8 cellular contexts compared by ENCODE assay signal in the genomic region with DNA sequence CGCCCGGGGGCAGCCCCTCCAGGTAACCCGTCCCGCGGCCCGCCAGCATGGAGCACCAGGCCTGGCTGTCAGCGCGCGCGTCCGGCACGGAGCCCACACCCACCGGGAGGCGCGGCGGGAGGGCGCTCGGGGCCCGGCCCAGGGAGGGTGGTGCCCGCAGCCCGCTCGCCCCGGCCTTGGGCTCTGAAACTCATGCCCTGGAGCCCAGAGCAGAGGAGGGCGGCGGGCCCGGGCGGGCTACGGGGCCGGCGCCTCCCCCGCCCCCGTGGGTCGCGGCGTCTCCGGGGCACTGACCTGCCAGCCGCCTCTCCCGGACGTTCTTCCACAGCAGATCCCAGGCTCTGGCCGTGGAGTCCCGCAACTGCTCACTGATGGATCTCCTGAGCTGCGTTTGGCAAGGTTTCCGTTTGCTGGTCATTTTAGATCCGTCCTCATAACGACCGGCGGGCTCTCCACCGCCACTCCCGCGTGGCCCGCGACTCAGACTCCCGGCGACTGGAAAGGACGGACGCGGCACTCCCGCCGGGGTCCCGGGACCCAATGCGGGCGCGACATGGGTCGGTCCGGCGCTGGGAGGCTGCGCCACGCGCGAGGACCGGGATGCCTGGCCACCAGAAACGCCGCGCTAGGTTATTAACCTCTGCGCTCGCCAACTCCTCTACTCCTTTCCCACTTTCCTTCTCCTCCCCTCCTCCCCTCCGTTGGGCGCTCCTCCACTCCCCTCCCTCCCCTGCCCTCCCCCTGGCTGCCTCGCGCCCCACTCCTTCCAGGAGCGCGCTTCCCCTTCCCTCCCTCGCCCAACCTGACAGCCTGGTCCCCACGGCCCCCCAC.
DNase-seq lines count a peak whose midpoint lies in the region; ATAC-seq and TF ChIP-seq lines count a peak whose summit lies in the region.

No MANE protein-coding gene starts in this region.

- H3K9me3 Mint-ChIP-seq in activated naive CD8-positive, alpha-beta T cell (ENCODE audit: low read depth): no peaks in the 10 kb centered on the region
- no peaks in the 10 kb centered on the region for H3K9me3 Mint-ChIP-seq in activated naive CD8-positive, alpha-beta T cell treated with anti-CD3 and anti-CD28 coated beads, Interleukin-2, amount 50 U/mL, for 24 hours
- H3K9me3 Mint-ChIP-seq in T-cell: no peaks in the 10 kb centered on the region

- no peak overlapping the region for H3K27ac Mint-ChIP-seq in activated naive CD8-positive, alpha-beta T cell
- no peak overlapping the region for H3K27ac Mint-ChIP-seq in activated naive CD8-positive, alpha-beta T cell treated with anti-CD3 and anti-CD28 coated beads, Interleukin-2, amount 50 U/mL, for 24 hours
- no peak overlapping the region for H3K27ac Mint-ChIP-seq in T-cell

- H3K36me3 ChIP-seq in colonic mucosa: no peaks in the 10 kb centered on the region
- no peaks in the 10 kb centered on the region for H3K36me3 ChIP-seq in left lung

- peak overlapping the region; percentile 65 for H3K4me3 ChIP-seq in colonic mucosa
- H3K4me3 ChIP-seq in left lung: peak overlapping the region; percentile 70

- H3K9me3 ChIP-seq in colonic mucosa: no peaks in the 10 kb centered on the region
- no peaks in the 10 kb centered on the region for H3K9me3 ChIP-seq in left lung

- DNase-seq in activated naive CD8-positive, alpha-beta T cell treated with anti-CD3 and anti-CD28 coated beads, Interleukin-2, amount 50 U/mL, for 24 hours: no peak
- peak; percentile 71 for DNase-seq in colonic mucosa
- peak; percentile 58 to 89 for DNase-seq in left lung
- DNase-seq in substantia nigra (lab: John Stamatoyannopoulos, UW): peak in 32 of 49 donors; percentile 6 to 62 (median 39)
- DNase-seq in activated CD4-positive, CD25-positive, alpha-beta regulatory T cell (lab: John Stamatoyannopoulos, UW): no peak
- DNase-seq in HuH-7.5 (ENCODE audit: low spot score): no peak
- no peak for DNase-seq in T-cell

- H3K36me3 Mint-ChIP-seq in activated naive CD8-positive, alpha-beta T cell: no peaks in the 10 kb centered on the region
- H3K36me3 Mint-ChIP-seq in activated naive CD8-positive, alpha-beta T cell treated with anti-CD3 and anti-CD28 coated beads, Interleukin-2, amount 50 U/mL, for 24 hours (ENCODE audit: low read depth): no peaks in the 10 kb centered on the region
- H3K36me3 Mint-ChIP-seq in T-cell: no peaks in the 10 kb centered on the region

- H3K4me1 ChIP-seq in colonic mucosa (peaks cover 7% of the 10 kb centered on the region), left lung (peaks cover 0 to 45% of the 10 kb centered on the region in 2 donors)

- H3K9ac ChIP-seq in colonic mucosa (ENCODE audit: low read depth in 2 of 2, low read length in 2 of 2): peak overlapping the region; percentile 84

- CTCF ChIA-PET in T-cell (lab: Charles Lee): interaction anchor here in 1 of 2 donors (0.6 kb wide), 1 partner anchor 20 kb away, joined by 5 read pairs; no protein-coding TSS in a partner anchor

- H3K4me1 Mint-ChIP-seq in activated naive CD8-positive, alpha-beta T cell (ENCODE audit: low read depth): peaks cover 3% of the 10 kb centered on the region
- H3K4me1 Mint-ChIP-seq in activated naive CD8-positive, alpha-beta T cell treated with anti-CD3 and anti-CD28 coated beads, Interleukin-2, amount 50 U/mL, for 24 hours: peaks cover 12% of the 10 kb centered on the region
- peaks cover 0 to 8% (median 4%) of the 10 kb centered on the region in 3 donors for H3K4me1 Mint-ChIP-seq in T-cell

- ATAC-seq in activated naive CD8-positive, alpha-beta T cell treated with anti-CD3 and anti-CD28 coated beads, Interleukin-2, amount 50 U/mL, for 24 hours: no peak
- peak; percentile 85 for ATAC-seq in left lung
- ATAC-seq in T-cell (replicated peaks in 1 of 4): no peak

- H3K4me3 Mint-ChIP-seq in activated naive CD8-positive, alpha-beta T cell: peak overlapping the region; percentile 15
- no peak overlapping the region for H3K4me3 Mint-ChIP-seq in activated naive CD8-positive, alpha-beta T cell treated with anti-CD3 and anti-CD28 coated beads, Interleukin-2, amount 50 U/mL, for 24 hours
- peak overlapping the region in 1 of 3 donors; percentile 46 for H3K4me3 Mint-ChIP-seq in T-cell

- POLR2A ChIA-PET in T-cell (lab: Charles Lee): no interaction called here

- H3K27ac ChIP-seq in colonic mucosa (peak overlapping the region; percentile 74), left lung (peak overlapping the region; percentile 82 to 84), substantia nigra (ENCODE audit: low read depth, low read length, poor library complexity, severe bottlenecking) (peak overlapping the region; percentile 50)

- intact Hi-C loops in colonic mucosa (cut with DNase I): no loop called here
- intact Hi-C loops in left lung (cut with DNase I): no loop called here

- H3K27me3 ChIP-seq in colonic mucosa (no peaks in the 10 kb centered on the region), left lung (peaks cover 0 to 17% of the 10 kb centered on the region in 2 donors)

- H3K27me3 Mint-ChIP-seq in activated naive CD8-positive, alpha-beta T cell: peaks cover 41% of the 10 kb centered on the region
- H3K27me3 Mint-ChIP-seq in activated naive CD8-positive, alpha-beta T cell treated with anti-CD3 and anti-CD28 coated beads, Interleukin-2, amount 50 U/mL, for 24 hours: peaks cover 56% of the 10 kb centered on the region
- peaks cover 33 to 54% of the 10 kb centered on the region in 2 donors for H3K27me3 Mint-ChIP-seq in T-cell

- TF ChIP-seq CTCF in colonic mucosa (IDR thresholded peaks at IDR 0.05): no peak
- no peak for TF ChIP-seq CTCF in left lung (IDR thresholded peaks at IDR 0.05)

Comparison
In these comparisons a context has a peak if more than half of its experiments do, and no peak if none do; other contexts are left out.
1. DNase-seq: peak in colonic mucosa (single experiment), left lung (2 of 2) and substantia nigra (32 of 49); none in activated naive CD8-positive, alpha-beta T cell treated with anti-CD3 and anti-CD28 coated beads, Interleukin-2, amount 50 U/mL, for 24 hours (single experiment), activated CD4-positive, CD25-positive, alpha-beta regulatory T cell (0 of 4), HuH-7.5 (single experiment) and T-cell (0 of 34).
2. Peak in every context shown above with its lines, with median percentiles within 50 percentile points of each other: H3K27ac ChIP-seq.